15 cellular contexts compared by ENCODE assay signal in the genomic region with DNA sequence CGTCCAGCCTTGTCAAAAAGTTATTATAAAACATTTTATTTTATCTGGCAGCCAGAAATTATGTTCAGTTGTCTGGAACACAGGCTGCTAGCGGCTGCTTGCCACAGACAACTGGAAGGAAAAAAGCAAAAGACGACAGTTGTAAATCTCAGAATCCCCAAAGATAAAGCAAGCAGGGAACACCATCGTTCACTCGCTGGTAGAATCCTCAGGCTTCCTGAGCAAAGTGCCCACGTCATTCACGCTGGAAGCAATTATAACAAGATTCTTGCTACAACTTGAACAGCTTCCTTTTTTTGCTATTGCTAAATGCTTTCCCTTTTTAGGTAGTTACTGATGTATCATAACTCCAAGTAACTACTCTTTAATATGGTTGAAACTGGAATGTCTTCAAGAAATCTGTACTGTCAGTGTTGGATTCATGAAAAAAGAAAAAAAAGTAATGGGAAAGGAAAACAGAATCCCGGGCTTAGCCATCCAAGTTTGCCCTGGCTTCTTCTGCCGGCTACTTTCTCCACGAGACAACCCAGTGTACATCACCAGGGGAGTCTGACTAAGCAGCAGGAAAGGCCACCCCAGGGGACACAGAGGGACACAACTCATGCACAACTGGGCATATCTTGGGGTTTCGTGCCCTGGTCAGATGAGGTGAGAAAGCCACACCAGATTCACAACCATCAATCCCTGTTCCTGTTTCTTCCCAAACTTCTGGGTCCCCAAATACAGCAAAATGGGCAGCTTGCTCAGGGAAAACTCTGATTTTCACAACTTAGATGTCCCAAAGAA. TPM values are rescaled to one million over a fixed set of nuclear protein-coding genes. Genes with fewer than 3 reads are reported as not detected.
DNase-seq lines count a peak whose midpoint lies in the region; ATAC-seq and TF ChIP-seq lines count a peak whose summit lies in the region.
"Had no signal": no experiment of that assay in that cellular context is flagged by ENCODE, and none has a peak within 500 bp of the region (broad histone marks: within the 10 kb centered on the region; RNA-seq: fewer than 3 reads in every experiment).

No MANE protein-coding gene starts in this region.

- peak overlapping the region in 6 of 10 donors; percentile 7 to 73 (median 66) for H3K4me3 Mint-ChIP-seq in naive thymus-derived CD4-positive, alpha-beta T cell
- H3K4me3 Mint-ChIP-seq: HFFc6, natural killer cell, WTC11 had no signal

- no peaks in the 10 kb centered on the region for H3K27me3 ChIP-seq in naive thymus-derived CD4-positive, alpha-beta T cell (ENCODE audit: control insufficient read depth in 2 of 2, insufficient read depth in 2 of 2, low read length in 2 of 2)
- H3K27me3 ChIP-seq in vagina = no peaks in the 10 kb centered on the region
- H3K27me3 ChIP-seq: adrenal gland had no signal

- peak; percentile 43 for ATAC-seq in esophagus mucosa
- no peak for ATAC-seq in naive thymus-derived CD4-positive, alpha-beta T cell
- ATAC-seq in HG03196 (IDR thresholded peaks at IDR 0.05; ENCODE audit: unreplicated experiment) = no peak
- ATAC-seq in HG03439 (IDR thresholded peaks at IDR 0.05; ENCODE audit: unreplicated experiment) = no peak
- ATAC-seq: natural killer cell, WTC11 had no signal

- CTCF ChIA-PET in naive thymus-derived CD4-positive, alpha-beta T cell (lab: Charles Lee) = no interaction called here

- no peak overlapping the region for H3K27ac ChIP-seq in naive thymus-derived CD4-positive, alpha-beta T cell (ENCODE audit: low read depth, low read length)
- peak overlapping the region; percentile 47 for H3K27ac ChIP-seq in vagina
- H3K27ac ChIP-seq: adrenal gland had no signal

- POLR2A ChIA-PET in naive thymus-derived CD4-positive, alpha-beta T cell (lab: Charles Lee) = no interaction called here

- peaks cover 0 to 46% (median 26%) of the 10 kb centered on the region in 5 donors for H3K36me3 Mint-ChIP-seq in naive thymus-derived CD4-positive, alpha-beta T cell
- H3K36me3 Mint-ChIP-seq: natural killer cell had no signal

- H3K4me1 ChIP-seq in naive thymus-derived CD4-positive, alpha-beta T cell (ENCODE audit: control insufficient read depth in 2 of 2, insufficient read depth in 2 of 2, low read length in 2 of 2) = no peaks in the 10 kb centered on the region
- peaks cover 36% of the 10 kb centered on the region for H3K4me1 ChIP-seq in vagina
- H3K4me1 ChIP-seq: adrenal gland had no signal

- DNase-seq in SIG-M5 treated with dmso at 0.1 percent for 504 hours (lab: John Stamatoyannopoulos, UW; ENCODE audit: unreplicated experiment) (peak; percentile 61), SIG-M5 (lab: John Stamatoyannopoulos, UW) (no peak), vagina (ENCODE audit: extremely low spot score in 2 of 2) (peak in 1 of 2 donors; percentile 88), posterior vena cava (ENCODE audit: low spot score) (no peak)
- no peak for DNase-seq in naive thymus-derived CD4-positive, alpha-beta T cell
- DNase-seq: HFFc6, islet precursor cell, natural killer cell, NCI-H526 treated with DMSO at 0.1 percent for 48 hours had no signal

- peak overlapping the region in 2 of 9 donors; percentile 45 to 55 for H3K27ac Mint-ChIP-seq in naive thymus-derived CD4-positive, alpha-beta T cell
- H3K27ac Mint-ChIP-seq: HFFc6, natural killer cell, WTC11 had no signal

- TF ChIP-seq CTCF in vagina (IDR thresholded peaks at IDR 0.05) = no peak

- H3K4me1 Mint-ChIP-seq in naive thymus-derived CD4-positive, alpha-beta T cell = peaks cover 0 to 17% (median 10%) of the 10 kb centered on the region in 7 donors
- H3K4me1 Mint-ChIP-seq: natural killer cell had no signal

- H3K4me3 ChIP-seq in naive thymus-derived CD4-positive, alpha-beta T cell (ENCODE audit: low read length) = no peak overlapping the region
- H3K4me3 ChIP-seq in vagina = peak overlapping the region in 1 of 2 donors; percentile 25
- H3K4me3 ChIP-seq: adrenal gland, skin epidermis had no signal

- H3K9me3 Mint-ChIP-seq in naive thymus-derived CD4-positive, alpha-beta T cell = peaks cover 0 to 13% (median 5%) of the 10 kb centered on the region in 11 donors
- H3K9me3 Mint-ChIP-seq: natural killer cell had no signal

- H3K27me3 Mint-ChIP-seq in naive thymus-derived CD4-positive, alpha-beta T cell = no peaks in the 10 kb centered on the region

- TF ChIP-seq POLR2A in vagina (IDR thresholded peaks at IDR 0.05) = no peak

- intact Hi-C loops in naive thymus-derived CD4-positive, alpha-beta T cell (cut with micrococcal nuclease) = no loop called here
- intact Hi-C loops in vagina (cut with DNase I) = no loop called here
- intact Hi-C loops in posterior vena cava (cut with DNase I) = no loop called here

- no peaks in the 10 kb centered on the region for H3K9me3 ChIP-seq in naive thymus-derived CD4-positive, alpha-beta T cell (ENCODE audit: control insufficient read depth in 2 of 3, low read length in 3 of 3)
- no peaks in the 10 kb centered on the region for H3K9me3 ChIP-seq in vagina
- H3K9me3 ChIP-seq: adrenal gland had no signal

- H3K36me3 ChIP-seq in naive thymus-derived CD4-positive, alpha-beta T cell (ENCODE audit: control insufficient read depth in 2 of 3, insufficient read depth in 3 of 3, low read length in 3 of 3) = peaks cover 0 to 4% (median 0%) of the 10 kb centered on the region in 3 experiments
- no peaks in the 10 kb centered on the region for H3K36me3 ChIP-seq in vagina
- H3K36me3 ChIP-seq: adrenal gland had no signal

RNA-seq across cellular contexts. Expression of a gene that starts 33.4 kb away (rescaled TPM):
- 4.0 TPM for total RNA-seq in esophagus mucosa
- total RNA-seq in naive thymus-derived CD4-positive, alpha-beta T cell = 10 to 100 TPM in 2 of 5 experiments, 1 to 10 TPM in 3; 2.0 to 13.5 (median 3.2) TPM
- polyA plus RNA-seq in naive thymus-derived CD4-positive, alpha-beta T cell = 1 to 10 TPM; 1.5 to 5.3 TPM
- 16.0 TPM for total RNA-seq in vagina
- total RNA-seq in posterior vena cava = 1 to 10 TPM; 4.0 to 6.8 TPM
- total RNA-seq: HFFc6 had no signal
